Comparison of ENCODE assay signal across 8 cellular contexts in the genomic region with DNA sequence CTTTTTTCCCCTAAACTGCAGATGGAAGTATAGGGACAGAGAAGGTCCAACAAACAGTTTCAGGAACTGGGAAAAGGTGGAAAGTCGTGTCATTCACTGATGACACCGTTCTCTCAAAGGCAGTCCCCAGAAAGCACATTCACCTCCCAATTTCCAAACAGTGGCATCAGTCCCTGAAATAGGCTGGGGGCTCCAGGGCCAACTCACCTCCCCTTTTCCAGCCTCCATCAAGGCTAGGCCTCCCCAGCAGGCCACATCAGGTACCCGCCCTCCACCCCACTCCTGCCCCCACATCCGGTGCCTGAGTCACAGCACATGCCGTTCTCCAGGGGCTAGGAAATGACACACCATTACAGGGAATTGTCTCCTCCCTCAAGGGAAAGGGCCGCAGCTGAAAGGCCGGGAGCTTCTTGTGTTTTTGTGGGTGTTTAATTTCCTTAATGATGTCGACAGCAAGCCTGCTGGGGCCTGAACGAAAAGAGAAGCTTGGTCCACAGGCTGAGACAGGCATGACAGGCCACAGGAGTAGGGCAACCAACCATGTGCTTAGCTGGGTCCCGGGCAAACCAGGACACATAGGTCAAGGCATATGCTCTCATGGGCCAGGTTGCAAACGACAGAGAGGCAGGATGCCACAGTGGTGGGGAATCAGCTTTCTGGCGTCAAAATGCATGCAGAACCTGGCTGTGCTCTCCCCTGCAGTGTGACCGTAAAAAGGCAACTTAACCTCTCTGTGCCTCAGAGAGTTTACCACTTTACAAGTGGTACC. TPM values are rescaled to one million over a fixed set of nuclear protein-coding genes. Genes with fewer than 3 reads are reported as not detected.
DNase-seq lines count a peak whose midpoint lies in the region; ATAC-seq and TF ChIP-seq lines count a peak whose summit lies in the region.

No MANE protein-coding gene starts in this region.

- CTCF ChIA-PET in Calu3 (lab: Charles Lee), result interaction anchor here (0.5 to 3.5 kb wide), 16 partner anchors 9 to 303 kb away, joined by 3 to 30 read pairs (median 4); a partner anchor contains a TSS

- no peaks in the 10 kb centered on the region for H3K9me3 Mint-ChIP-seq in Calu3 (ENCODE audit: low read depth, unreplicated experiment)

- peak overlapping the region; percentile 23 for H3K9ac ChIP-seq in endocrine pancreas (ENCODE audit: control insufficient read depth, insufficient read depth, low read length)

- H3K36me3 Mint-ChIP-seq in Calu3 (ENCODE audit: insufficient read depth, unreplicated experiment), result peaks cover 73% of the 10 kb centered on the region

- H3K4me1 ChIP-seq in endocrine pancreas (ENCODE audit: control insufficient read depth, insufficient read depth, low read length) (no peaks in the 10 kb centered on the region), mucosa of descending colon (ENCODE audit: low read depth) (peaks cover 66% of the 10 kb centered on the region)

- TF ChIP-seq CTCF in Calu3 (IDR thresholded peaks at IDR 0.05; ENCODE audit: unreplicated experiment) (no peak), mucosa of descending colon (IDR thresholded peaks at IDR 0.05) (no peak)

- no TSS peak for BruUV-seq in Calu3 (replicated peaks; lab: Mats Ljungman, UMichigan)

- peak; percentile 87 for DNase-seq in Calu3
- peak; percentile 60 for DNase-seq in NCI-H2227 (lab: John Stamatoyannopoulos, UW; ENCODE audit: unreplicated experiment)
- DNase-seq in activated CD8-positive, alpha-beta memory T cell treated with anti-CD3 and anti-CD28 coated beads for 24 hours, result peak; percentile 82
- peak; percentile 48 to 83 (median 66) for DNase-seq in mucosa of descending colon
- DNase-seq in stimulated activated CD8-positive, alpha-beta memory T cell treated with anti-CD3 and anti-CD28 coated beads, Interleukin-2, amount 100 ng/mL, for 48 hours (ENCODE audit: low read depth in 2 of 2), result peak; percentile 43 to 57
- DNase-seq in HuH-7 (ENCODE audit: low spot score), result no peak

- H3K27ac Mint-ChIP-seq in Calu3 (ENCODE audit: unreplicated experiment), result peak overlapping the region; percentile 97

- peaks cover 70% of the 10 kb centered on the region for H3K4me1 Mint-ChIP-seq in Calu3 (ENCODE audit: low read depth, unreplicated experiment)

- no peak overlapping the region for H3K4me3 ChIP-seq in endocrine pancreas (ENCODE audit: control insufficient read depth, insufficient read depth, low read length)
- H3K4me3 ChIP-seq in mucosa of descending colon, result no peak overlapping the region

- peak; percentile 59 for ATAC-seq in mucosa of descending colon
- ATAC-seq in GM18517 (IDR thresholded peaks at IDR 0.05; ENCODE audit: unreplicated experiment), result no peak

- H3K27me3 ChIP-seq in endocrine pancreas (ENCODE audit: control insufficient read depth, insufficient read depth, low read length), result no peaks in the 10 kb centered on the region

- no peaks in the 10 kb centered on the region for H3K27me3 Mint-ChIP-seq in Calu3 (ENCODE audit: unreplicated experiment)

- H3K4me3 Mint-ChIP-seq in Calu3 (ENCODE audit: low read depth, unreplicated experiment), result peak overlapping the region; percentile 54

- intact Hi-C loops in Calu3 (cut with micrococcal nuclease; ENCODE audit: unreplicated experiment), result loop anchor here (10.0 kb wide), 1 partner anchor 1257 kb away; no protein-coding TSS in a partner anchor
- intact Hi-C loops in mucosa of descending colon (cut with DNase I, micrococcal nuclease), result loop anchor here in 1 of 2 donors (5.0 kb wide), 1 partner anchor 40 kb away; a partner anchor contains a TSS

- H3K9me3 ChIP-seq in endocrine pancreas (ENCODE audit: control insufficient read depth, low read length) (no peaks in the 10 kb centered on the region), mucosa of descending colon (no peaks in the 10 kb centered on the region)

- H3K36me3 ChIP-seq in endocrine pancreas (ENCODE audit: control insufficient read depth, insufficient read depth, low read length), result no peaks in the 10 kb centered on the region
- no peaks in the 10 kb centered on the region for H3K36me3 ChIP-seq in mucosa of descending colon (ENCODE audit: low read depth)

RNA-seq across cellular contexts. Expression of a gene that starts 39.2 kb away (rescaled TPM):
- total RNA-seq in Calu3 (2022), result 53.1 and 77.3 TPM in 2 replicates
- total RNA-seq in mucosa of descending colon, result 10 to 100 TPM; 62.1 to 64.9 (median 62.1) TPM
